13 cellular contexts compared by ENCODE assay signal in genomic region chr12:23895792-23896218, GRCh38. TPM values are rescaled to one million over a fixed set of nuclear protein-coding genes. Genes with fewer than 3 reads are reported as not detected.
DNase-seq lines count a peak whose midpoint lies in the region; TF ChIP-seq lines count a peak whose summit lies in the region.
"Had no signal": no experiment of that assay in that cellular context is flagged by ENCODE, and none has a peak within 500 bp of the region (broad histone marks: within the 10 kb centered on the region; RNA-seq: fewer than 3 reads in every experiment).

No MANE protein-coding gene starts in this region.

- no peak for TF ChIP-seq CTCF in tibial nerve (IDR thresholded peaks at IDR 0.05)

- no peak overlapping the region for H2BK120ac ChIP-seq in mesenchymal stem cell (ENCODE audit: low read depth, low read length)

- H2BK12ac ChIP-seq in mesenchymal stem cell (ENCODE audit: low read length in 2 of 2) = no peak overlapping the region

- 27 to 30% methylated on average over 5 of the region's 5 CpGs for WGBS in tibial nerve, 2 donors
- WGBS in mesenchymal stem cell = 100% methylated on average over 2 of the region's 5 CpGs

- H3K23ac ChIP-seq in mesenchymal stem cell (ENCODE audit: low read length in 2 of 2) = no peak overlapping the region

- TF ChIP-seq EP300 in tibial nerve (IDR thresholded peaks at IDR 0.05) = peak in 1 of 2 donors; percentile 70

- no peak overlapping the region for H3K9ac ChIP-seq in mesenchymal stem cell (ENCODE audit: low read length)

- no peak overlapping the region for H4K91ac ChIP-seq in mesenchymal stem cell (ENCODE audit: low read length)

- H3K27me3 ChIP-seq in tibial nerve = no peaks in the 10 kb centered on the region
- H3K27me3 ChIP-seq in mesenchymal stem cell (ENCODE audit: control insufficient read depth in 1 of 2, insufficient read depth in 1 of 2, low read length in 2 of 2) = no peaks in the 10 kb centered on the region
- H3K27me3 ChIP-seq: heart right ventricle had no signal

- H3K27ac ChIP-seq in tibial nerve = peak overlapping the region in 2 of 4 donors; percentile 65 to 75
- no peak overlapping the region for H3K27ac ChIP-seq in mesenchymal stem cell (ENCODE audit: low read length, poor library complexity, severe bottlenecking)
- H3K27ac ChIP-seq: heart right ventricle, SK-N-MC had no signal

- no peak overlapping the region for H2BK15ac ChIP-seq in mesenchymal stem cell (ENCODE audit: low read depth, poor library complexity, severe bottlenecking)

- no peak overlapping the region for H2AK5ac ChIP-seq in mesenchymal stem cell (ENCODE audit: low read length, severe bottlenecking)

- H3K79me1 ChIP-seq in mesenchymal stem cell (replicated peaks; ENCODE audit: low read length, poor library complexity, severe bottlenecking) = no peaks in the 10 kb centered on the region

- peaks cover 0 to 5% (median 0%) of the 10 kb centered on the region in 4 donors for H3K9me3 ChIP-seq in tibial nerve
- no peaks in the 10 kb centered on the region for H3K9me3 ChIP-seq in mesenchymal stem cell (ENCODE audit: control insufficient read depth, low read length)

- H3K4me3 ChIP-seq in tibial nerve = peak overlapping the region in 1 of 4 donors; percentile 3
- H3K4me3 ChIP-seq in mesenchymal stem cell (ENCODE audit: insufficient read depth in 1 of 2, low read depth in 1 of 2, low read length in 2 of 2) = no peak overlapping the region
- H3K4me3 ChIP-seq: heart right ventricle, SK-N-MC had no signal

- no peak overlapping the region for H3K4ac ChIP-seq in mesenchymal stem cell (ENCODE audit: low read depth in 1 of 2, low read length in 2 of 2)

- H2BK5ac ChIP-seq in mesenchymal stem cell (ENCODE audit: low read depth, low read length, poor library complexity, severe bottlenecking) = no peak overlapping the region

- H3K14ac ChIP-seq in mesenchymal stem cell (ENCODE audit: low read length in 2 of 2) = no peak overlapping the region

- no peak overlapping the region for H3K4me2 ChIP-seq in mesenchymal stem cell (ENCODE audit: low read length, poor library complexity, severe bottlenecking)

- DNase-seq in G401 (ENCODE audit: low spot score) = peak; percentile 9
- DNase-seq in NCI-H2081 treated with DMSO at 0.1 percent for 48 hours (lab: John Stamatoyannopoulos, UW) = peak; percentile 65
- DNase-seq in astrocyte of the hippocampus (ENCODE audit: low read depth, low spot score) = peak; percentile 96
- DNase-seq in left kidney (ENCODE audit: low read depth, low spot score) = peak; percentile 7
- no peak for DNase-seq in AG20443 (ENCODE audit: low spot score)
- DNase-seq in tibial nerve (ENCODE audit: low spot score in 2 of 2) = no peak
- no peak for DNase-seq in mesenchymal stem cell
- DNase-seq in germinal center (ENCODE audit: low spot score) = no peak
- DNase-seq: activated effector memory CD4-positive, alpha-beta T cell treated with Interleukin-2 at 50 U/mL for 16 hours; cortex of kidney; heart right ventricle; NCI-H226 had no signal

- H4K8ac ChIP-seq in mesenchymal stem cell (ENCODE audit: low read length) = no peak overlapping the region

- H3K18ac ChIP-seq in mesenchymal stem cell (ENCODE audit: low read depth in 1 of 2, low read length in 2 of 2) = no peak overlapping the region

- TF ChIP-seq POLR2A in tibial nerve (IDR thresholded peaks at IDR 0.05) = no peak

- H3K36me3 ChIP-seq in tibial nerve (peaks cover 0 to 19% (median 0%) of the 10 kb centered on the region in 3 donors), mesenchymal stem cell (ENCODE audit: control insufficient read depth in 1 of 2, insufficient read depth in 2 of 2, low read depth in 1 of 2, low read length in 2 of 2) (no peaks in the 10 kb centered on the region)
- H3K36me3 ChIP-seq: heart right ventricle had no signal

- H3K4me1 ChIP-seq in tibial nerve = peaks cover 0 to 9% (median 0%) of the 10 kb centered on the region in 4 donors
- no peaks in the 10 kb centered on the region for H3K4me1 ChIP-seq in mesenchymal stem cell (ENCODE audit: control insufficient read depth, insufficient read depth, low read depth, low read length)
- H3K4me1 ChIP-seq: heart right ventricle had no signal

- in situ Hi-C loops in G401 (cut with HindIII; ENCODE audit: low sequenced_read_pairs) = no loop called here

- H2AFZ ChIP-seq in mesenchymal stem cell (ENCODE audit: low read depth, low read length) = no peak overlapping the region

RNA-seq across cellular contexts. Expression of gene SOX5, which starts 53.7 kb away (rescaled TPM):
- total RNA-seq in G401 (2014; rRNA removed; shearing (Covaris generic)) = not detected in 2 replicates
- 10 to 100 TPM; 24.0 to 53.8 (median 38.6) TPM for total RNA-seq in tibial nerve
- 6.9 TPM for polyA plus RNA-seq in mesenchymal stem cell (2013, experiment 1 of 2)
- polyA plus RNA-seq in mesenchymal stem cell (2013, experiment 2 of 2) = 6.8 TPM

Comparison
In these comparisons a context has a peak if more than half of its experiments do, and no peak if none do; other contexts are left out.
1. DNase-seq: peak in G401 (single experiment), NCI-H2081 treated with DMSO at 0.1 percent for 48 hours (single experiment), astrocyte of the hippocampus (single experiment) and left kidney (single experiment); none in AG20443 (single experiment), tibial nerve (0 of 2), mesenchymal stem cell (single experiment) and germinal center (single experiment).
2. RNA of gene SOX5, which starts 53.7 kb away (total RNA-seq): 24.0 to 53.8 TPM in tibial nerve; not detected in G401; every median in the first group is over 10 times any median in the second.